8 cellular contexts compared by ENCODE assay signal in the genomic region with DNA sequence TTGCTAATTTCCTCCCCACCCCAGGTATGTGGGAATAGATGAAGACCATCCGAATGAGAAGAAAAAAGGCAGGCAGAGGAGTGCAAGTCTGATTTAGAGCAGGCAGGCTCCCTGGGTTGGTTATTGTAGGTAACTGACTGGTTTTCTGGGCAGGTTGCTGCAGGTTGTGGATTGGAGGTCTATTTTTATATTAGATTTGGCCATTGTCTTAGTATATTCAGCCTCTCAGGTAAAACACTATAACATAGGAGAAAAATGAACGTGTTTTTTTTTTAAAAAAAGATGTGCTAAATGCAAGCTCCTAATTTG. TPM values are rescaled to one million over a fixed set of nuclear protein-coding genes. Genes with fewer than 3 reads are reported as not detected.
A peak's percentile ranks its signal among the peaks of the same experiment; 100 is the strongest.
DNase-seq lines count a peak whose midpoint lies in the region; ATAC-seq and TF ChIP-seq lines count a peak whose summit lies in the region.

No MANE protein-coding gene starts in this region.

- H3K36me3 ChIP-seq in muscle layer of duodenum (ENCODE audit: control insufficient read depth in 1 of 2, insufficient read depth in 2 of 2, low read length in 2 of 2): peaks cover 3 to 13% of the 10 kb centered on the region in 2 donors

- CTCF ChIA-PET in AG04450 (lab: Charles Lee): interaction anchor here (0.6 to 4.7 kb wide), 9 partner anchors 8 to 360 kb away, joined by 3 to 44 read pairs (median 5); partner anchors contain the start of genes NOL7 and SIRT5

- H3K9me3 ChIP-seq in AG04450 (ENCODE audit: control insufficient read depth, insufficient read depth, low read length) (no peaks in the 10 kb centered on the region; the same call in 1 of the 2 replicates), muscle layer of duodenum (ENCODE audit: control insufficient read depth in 1 of 2, low read length in 2 of 2) (no peaks in the 10 kb centered on the region)

- peak overlapping the region; percentile 92 for H3K4me3 ChIP-seq in AG04450 (ENCODE audit: low read depth, low read length)
- H3K4me3 ChIP-seq in cardiac fibroblast (replicated peaks in 1 of 2; ENCODE audit: low read depth in 2 of 2, low read length in 2 of 2): peak overlapping the region; percentile 80 to 93
- peak overlapping the region; percentile 88 to 90 for H3K4me3 ChIP-seq in muscle layer of duodenum (ENCODE audit: low read depth in 1 of 2, low read length in 2 of 2)

- no peak for TF ChIP-seq CTCF in AG04450 (IDR thresholded peaks at IDR 0.05; ENCODE audit: low read depth, low read length)
- no peak for TF ChIP-seq CTCF in cardiac fibroblast (IDR thresholded peaks at IDR 0.05; ENCODE audit: low read depth, low read length)

- TF ChIP-seq POLR2A in GM18505 (IDR thresholded peaks at IDR 0.05; ENCODE audit: borderline replicate concordance, extremely low read depth, insufficient read depth, insufficient read length): no peak

- ATAC-seq in HG03439 (IDR thresholded peaks at IDR 0.05; ENCODE audit: unreplicated experiment) (peak; percentile 3), GM18505 (IDR thresholded peaks at IDR 0.05; ENCODE audit: unreplicated experiment) (no peak)

- H3K27me3 ChIP-seq in AG04450 (ENCODE audit: control insufficient read depth, insufficient read depth, low read length): no peaks in the 10 kb centered on the region
- H3K27me3 ChIP-seq in muscle layer of duodenum (ENCODE audit: low read depth, low read length): no peaks in the 10 kb centered on the region

- H3K4me1 ChIP-seq in muscle layer of duodenum (ENCODE audit: control insufficient read depth in 1 of 2, insufficient read depth in 2 of 2, low read length in 2 of 2): peaks cover 0 to 12% of the 10 kb centered on the region in 2 donors

- POLR2A ChIA-PET in AG04450 (lab: Yijun Ruan, JAX): interaction anchor here (1.0 to 2.5 kb wide), 7 partner anchors 25 to 287 kb away, joined by 3 to 23 read pairs (median 5); partner anchors contain the start of genes NOL7 and SIRT5

- H3K27ac ChIP-seq in AG04450 (ENCODE audit: low read depth, low read length): peak overlapping the region; percentile 52
- H3K27ac ChIP-seq in muscle layer of duodenum (ENCODE audit: low read length): peak overlapping the region; percentile 93

- DNase-seq in AG04450 (ENCODE audit: low read depth, low spot score): no peak
- DNase-seq in cardiac fibroblast (ENCODE audit: low read depth in 2 of 2): no peak
- DNase-seq in stimulated activated CD4-positive, alpha-beta T cell treated with anti-CD3 and anti-CD28 coated beads, Interleukin-2, amount 100 ng/mL, for 24 hours: no peak
- DNase-seq in SHP77 (lab: John Stamatoyannopoulos, UW): no peak
- no peak for DNase-seq in activated CD4-positive, alpha-beta T cell treated with anti-CD3 and anti-CD28 coated beads, Interleukin-2, amount 50 U/mL, for 48 hours

RNA-seq across cellular contexts. Expression of gene TBC1D7, which starts 0.5 kb away (rescaled TPM):
- polyA plus RNA-seq in AG04450 (2011; rRNA removed): 37.6 and 38.6 TPM in 2 replicates
- polyA minus RNA-seq in AG04450 (2011; rRNA and poly(A)+ RNA removed): 30.7 and 31.8 TPM in 2 replicates
